8 cellular contexts compared by ENCODE assay signal in the genomic region with DNA sequence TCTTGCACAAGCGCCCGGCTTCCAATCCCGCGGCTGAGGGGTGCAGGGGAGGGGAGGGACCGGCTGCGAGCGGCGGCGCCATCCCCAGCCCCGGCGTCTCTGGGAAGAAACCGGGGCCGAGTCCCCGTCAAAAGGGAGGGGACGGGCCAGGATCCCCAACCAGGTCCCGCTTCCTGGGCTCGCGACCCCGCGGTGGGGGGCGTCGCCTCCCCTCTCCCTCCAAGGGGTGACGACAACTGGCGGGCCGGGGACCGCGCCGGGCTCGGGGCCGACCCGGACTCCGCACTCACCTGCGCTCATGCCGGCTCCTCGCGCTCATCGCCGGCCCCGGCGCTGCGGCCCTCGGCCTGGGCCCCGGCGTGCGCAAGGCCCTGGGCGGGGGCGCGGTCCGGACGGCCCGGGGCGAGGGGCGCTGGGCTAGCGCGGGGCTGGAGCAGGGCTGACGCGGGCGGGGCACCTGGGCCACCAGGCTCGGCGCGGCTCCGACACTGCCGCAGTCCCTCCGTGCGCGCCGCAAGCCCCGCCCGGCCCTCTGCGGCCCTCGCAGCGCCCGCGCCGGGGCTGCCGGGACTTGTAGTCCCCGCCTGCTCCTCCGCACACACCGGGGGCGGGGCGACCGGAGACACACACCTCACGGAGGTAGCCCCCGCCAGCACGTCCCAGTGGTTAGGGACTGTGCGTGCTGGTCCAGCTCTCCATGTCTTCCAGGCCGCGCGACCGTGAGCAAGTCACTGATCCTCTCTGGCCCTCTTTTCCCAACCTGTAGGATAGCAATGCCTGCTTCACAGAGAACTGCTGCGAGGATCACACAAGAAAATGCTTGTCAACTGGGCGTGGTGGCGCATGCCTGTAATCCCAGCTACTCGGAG. TPM values are rescaled to one million over a fixed set of nuclear protein-coding genes. Genes with fewer than 3 reads are reported as not detected.
DNase-seq lines count a peak whose midpoint lies in the region; ATAC-seq and TF ChIP-seq lines count a peak whose summit lies in the region.

A gene with protein sequence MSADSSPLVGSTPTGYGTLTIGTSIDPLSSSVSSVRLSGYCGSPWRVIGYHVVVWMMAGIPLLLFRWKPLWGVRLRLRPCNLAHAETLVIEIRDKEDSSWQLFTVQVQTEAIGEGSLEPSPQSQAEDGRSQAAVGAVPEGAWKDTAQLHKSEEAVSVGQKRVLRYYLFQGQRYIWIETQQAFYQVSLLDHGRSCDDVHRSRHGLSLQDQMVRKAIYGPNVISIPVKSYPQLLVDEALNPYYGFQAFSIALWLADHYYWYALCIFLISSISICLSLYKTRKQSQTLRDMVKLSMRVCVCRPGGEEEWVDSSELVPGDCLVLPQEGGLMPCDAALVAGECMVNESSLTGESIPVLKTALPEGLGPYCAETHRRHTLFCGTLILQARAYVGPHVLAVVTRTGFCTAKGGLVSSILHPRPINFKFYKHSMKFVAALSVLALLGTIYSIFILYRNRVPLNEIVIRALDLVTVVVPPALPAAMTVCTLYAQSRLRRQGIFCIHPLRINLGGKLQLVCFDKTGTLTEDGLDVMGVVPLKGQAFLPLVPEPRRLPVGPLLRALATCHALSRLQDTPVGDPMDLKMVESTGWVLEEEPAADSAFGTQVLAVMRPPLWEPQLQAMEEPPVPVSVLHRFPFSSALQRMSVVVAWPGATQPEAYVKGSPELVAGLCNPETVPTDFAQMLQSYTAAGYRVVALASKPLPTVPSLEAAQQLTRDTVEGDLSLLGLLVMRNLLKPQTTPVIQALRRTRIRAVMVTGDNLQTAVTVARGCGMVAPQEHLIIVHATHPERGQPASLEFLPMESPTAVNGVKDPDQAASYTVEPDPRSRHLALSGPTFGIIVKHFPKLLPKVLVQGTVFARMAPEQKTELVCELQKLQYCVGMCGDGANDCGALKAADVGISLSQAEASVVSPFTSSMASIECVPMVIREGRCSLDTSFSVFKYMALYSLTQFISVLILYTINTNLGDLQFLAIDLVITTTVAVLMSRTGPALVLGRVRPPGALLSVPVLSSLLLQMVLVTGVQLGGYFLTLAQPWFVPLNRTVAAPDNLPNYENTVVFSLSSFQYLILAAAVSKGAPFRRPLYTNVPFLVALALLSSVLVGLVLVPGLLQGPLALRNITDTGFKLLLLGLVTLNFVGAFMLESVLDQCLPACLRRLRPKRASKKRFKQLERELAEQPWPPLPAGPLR (minus strand): TSS at position 490 of the 869 bp plus-strand sequence. CDS start 190 bp downstream, at position 300.

- H3K4me1 ChIP-seq in foreskin keratinocyte (peaks cover 11% of the 10 kb centered on the region), neural progenitor cell (peaks cover 39% of the 10 kb centered on the region)

- H3K27ac Mint-ChIP-seq in neural progenitor cell = no peak within 1 kb of the TSS

- H3K27ac ChIP-seq in foreskin keratinocyte (peak within 1 kb of the TSS; percentile 49), neural progenitor cell (no peak within 1 kb of the TSS)

- no peak for TF ChIP-seq CTCF in foreskin keratinocyte (conservative IDR thresholded peaks at IDR 0.05)
- no peak for TF ChIP-seq CTCF in neural progenitor cell (IDR thresholded peaks at IDR 0.05)

- DNase-seq in DMS53 treated with DMSO at 0.1 percent for 48 hours (lab: John Stamatoyannopoulos, UW; ENCODE audit: unreplicated experiment) = peak; percentile 80
- peak; percentile 51 to 62 for DNase-seq in Kasumi-1 (lab: John Stamatoyannopoulos, UW)
- peak; percentile 54 for DNase-seq in SHP77 treated with DMSO at 0.1 percent for 48 hours (lab: John Stamatoyannopoulos, UW)
- DNase-seq in activated gamma-delta T cell treated with anti-CD3 and anti-CD28 coated beads, Interleukin-2, amount 50 U/mL, for 16 hours (ENCODE audit: low read depth) = peak; percentile 67
- DNase-seq in foreskin keratinocyte = peak; percentile 60 to 76
- peak; percentile 97 for DNase-seq in neural progenitor cell (ENCODE audit: low spot score)
- DNase-seq in stromal cell of bone marrow (ENCODE audit: low read depth) = peak; percentile 38

- peak within 1 kb of the TSS; percentile 88 for H3K4me2 ChIP-seq in neural progenitor cell

- ATAC-seq in GM21723 (IDR thresholded peaks at IDR 0.05; ENCODE audit: unreplicated experiment) = peak; percentile 88
- peak; percentile 92 for ATAC-seq in foreskin keratinocyte

- peak within 1 kb of the TSS; percentile 76 for H3K4me3 ChIP-seq in neural progenitor cell

- no peaks in the 10 kb centered on the region for H3K36me3 Mint-ChIP-seq in neural progenitor cell

- H3K27me3 Mint-ChIP-seq in neural progenitor cell (ENCODE audit: insufficient read depth, low read depth) = peaks cover 3% of the 10 kb centered on the region

- H3K9me3 Mint-ChIP-seq in neural progenitor cell = no peaks in the 10 kb centered on the region

- H3K36me3 ChIP-seq in neural progenitor cell = no peaks in the 10 kb centered on the region

- peaks cover 24% of the 10 kb centered on the region for H4K20me1 ChIP-seq in neural progenitor cell (ENCODE audit: low read depth)

- H3K4me1 Mint-ChIP-seq in neural progenitor cell = peaks cover 52% of the 10 kb centered on the region

- H3K79me2 ChIP-seq in neural progenitor cell (ENCODE audit: low read depth) = peaks cover 19% of the 10 kb centered on the region

- peak within 1 kb of the TSS; percentile 93 for H2AFZ ChIP-seq in neural progenitor cell (replicated peaks)

- no peaks in the 10 kb centered on the region for H3K9me3 ChIP-seq in neural progenitor cell (ENCODE audit: low read depth)

- peak within 1 kb of the TSS; percentile 36 for H3K9ac ChIP-seq in neural progenitor cell

- H3K4me3 Mint-ChIP-seq in neural progenitor cell = peak within 1 kb of the TSS; percentile 91

- no peaks in the 10 kb centered on the region for H3K27me3 ChIP-seq in foreskin keratinocyte
- H3K27me3 ChIP-seq in neural progenitor cell = no peaks in the 10 kb centered on the region

- peaks cover 40% of the 10 kb centered on the region for H3F3A ChIP-seq in neural progenitor cell (ENCODE audit: low read depth)

RNA-seq across cellular contexts. Expression of the gene that starts here (rescaled TPM):
- 74.2 and 77.3 TPM in 2 replicates for total RNA-seq in foreskin keratinocyte
- polyA plus RNA-seq in foreskin keratinocyte = 53.8 and 55.9 TPM in 2 replicates
- 18.8 and 46.6 TPM in 2 replicates for total RNA-seq in neural progenitor cell (ENCODE audit: low replicate concordance)

Comparison
In these comparisons a context has a peak if more than half of its experiments do, and no peak if none do; other contexts are left out.
1. DNase-seq: peak in every context shown above with its lines; median percentile 97 in neural progenitor cell; 80 in DMS53 treated with DMSO at 0.1 percent for 48 hours; 68 in foreskin keratinocyte; 67 in activated gamma-delta T cell treated with anti-CD3 and anti-CD28 coated beads, Interleukin-2, amount 50 U/mL, for 16 hours; 56 in Kasumi-1; 54 in SHP77 treated with DMSO at 0.1 percent for 48 hours; 38 in stromal cell of bone marrow.